In genomic region chr16:71808593-71809449, GRCh38 we compare ENCODE assay signal across 1 cellular context.
TF ChIP-seq lines count a peak whose summit lies in the region.

AP1G1 (minus strand) TSS chr16:71808834; CDS start chr16:71789479, 19,355 bp downstream.

TF ChIP-seq in HEK293, 187 proteins besides CTCF, POLR2A, EP300 and RAD21 (continued from another document and continues in another):
- TF ChIP-seq PRDM2 (tag by site-specific recombination; IDR thresholded peaks at IDR 0.05; ENCODE audit: borderline replicate concordance): no peak
- TF ChIP-seq ZBTB44 (tag by site-specific recombination; IDR thresholded peaks at IDR 0.05): peak; percentile 5; the same call in 1 of the 2 replicates
- no peak for TF ChIP-seq ZNF530 (tag by site-specific recombination; IDR thresholded peaks at IDR 0.05; ENCODE audit: low read depth)
- TF ChIP-seq EGR2 (tag by site-specific recombination; IDR thresholded peaks at IDR 0.05; ENCODE audit: low read depth): peak; percentile 66
- no peak for TF ChIP-seq ZNF549 (tag by site-specific recombination; IDR thresholded peaks at IDR 0.05)
- no peak for TF ChIP-seq ZNF514 (tag by site-specific recombination; IDR thresholded peaks at IDR 0.05)
- peak; percentile 99 for TF ChIP-seq ZEB2 (tag by site-specific recombination; IDR thresholded peaks at IDR 0.05)
- peak; percentile 42; the same call in 1 of the 2 replicates for TF ChIP-seq ZIC2 (tag by site-specific recombination; IDR thresholded peaks at IDR 0.05)
- TF ChIP-seq ZNF561 (tag by site-specific recombination; IDR thresholded peaks at IDR 0.05; ENCODE audit: borderline replicate concordance): peak; percentile 98
- 0 out of 2 replicates have a peak, but pooled peaks have one; percentile 31 for TF ChIP-seq TSHZ1 (tag by site-specific recombination; IDR thresholded peaks at IDR 0.05; ENCODE audit: borderline replicate concordance)
- no peak for TF ChIP-seq ZNF311 (tag by site-specific recombination; IDR thresholded peaks at IDR 0.05; ENCODE audit: borderline replicate concordance)
- no peak for TF ChIP-seq HOXA7 (CRISPR knock-in tag; IDR thresholded peaks at IDR 0.05; ENCODE audit: borderline replicate concordance)
- peak; percentile 82 for TF ChIP-seq PATZ1 (tag by site-specific recombination; IDR thresholded peaks at IDR 0.05)
- no peak for TF ChIP-seq ZNF302 (tag by site-specific recombination; IDR thresholded peaks at IDR 0.05; ENCODE audit: low read depth)
- no peak for TF ChIP-seq ZNF776 (tag by site-specific recombination; IDR thresholded peaks at IDR 0.05; ENCODE audit: borderline replicate concordance)
- TF ChIP-seq IKZF3 (tag by site-specific recombination; IDR thresholded peaks at IDR 0.05): peak; percentile 31; the same call in 1 of the 2 replicates
- TF ChIP-seq ZNF280D (tag by site-specific recombination; IDR thresholded peaks at IDR 0.05): peak; percentile 60; the same call in 1 of the 2 replicates
- TF ChIP-seq ZNF677 (tag by site-specific recombination; IDR thresholded peaks at IDR 0.05): no peak
- TF ChIP-seq ZNF398 (tag by site-specific recombination; IDR thresholded peaks at IDR 0.05): peak; percentile 96
- peak; percentile 92 for TF ChIP-seq ZNF501 (tag by site-specific recombination; IDR thresholded peaks at IDR 0.05)
- TF ChIP-seq ZNF416 (tag by site-specific recombination; IDR thresholded peaks at IDR 0.05): 0 out of 2 replicates have a peak, but pooled peaks have one; percentile 39
- TF ChIP-seq ZFP69B (tag by site-specific recombination; IDR thresholded peaks at IDR 0.05): peak; percentile 79
- TF ChIP-seq ZNF664 (tag by site-specific recombination; IDR thresholded peaks at IDR 0.05): peak; percentile 84
- peak; percentile 70 for TF ChIP-seq ZNF341 (tag by site-specific recombination; IDR thresholded peaks at IDR 0.05; ENCODE audit: low read depth)
- TF ChIP-seq ZNF510 (tag by site-specific recombination; IDR thresholded peaks at IDR 0.05; ENCODE audit: insufficient replicate concordance): no peak
- TF ChIP-seq ZNF704 (tag by site-specific recombination; IDR thresholded peaks at IDR 0.05): no peak
- TF ChIP-seq OVOL3 (tag by site-specific recombination; IDR thresholded peaks at IDR 0.05): peak; percentile 97
- TF ChIP-seq TRIM28 (IDR thresholded peaks at IDR 0.05; ENCODE audit: borderline replicate concordance, low read length): peak; percentile 82
- peak; percentile 88 for TF ChIP-seq ZNF843 (tag by site-specific recombination; IDR thresholded peaks at IDR 0.05)
- no peak for TF ChIP-seq ZNF585B (tag by site-specific recombination; IDR thresholded peaks at IDR 0.05)
- TF ChIP-seq ZFP3 (tag by site-specific recombination; IDR thresholded peaks at IDR 0.05; ENCODE audit: low read depth): no peak
- TF ChIP-seq ZNF792 (tag by site-specific recombination; IDR thresholded peaks at IDR 0.05): peak; percentile 47; the same call in 1 of the 2 replicates
- peak; percentile 100 for TF ChIP-seq ZXDB (tag by site-specific recombination; IDR thresholded peaks at IDR 0.05)
- no peak for TF ChIP-seq SALL2 (tag by site-specific recombination; IDR thresholded peaks at IDR 0.05; ENCODE audit: borderline replicate concordance)
- TF ChIP-seq ZNF626 (tag by site-specific recombination; IDR thresholded peaks at IDR 0.05): peak; percentile 64; the same call in 1 of the 2 replicates
- TF ChIP-seq KLF10 (tag by site-specific recombination; IDR thresholded peaks at IDR 0.05): 0 out of 2 replicates have a peak, but pooled peaks have one; percentile 24
- TF ChIP-seq ZNF24 (tag by site-specific recombination; IDR thresholded peaks at IDR 0.05): peak; percentile 93
- peak; percentile 90 for TF ChIP-seq ZNF660 (tag by site-specific recombination; IDR thresholded peaks at IDR 0.05)
- 0 out of 2 replicates have a peak, but pooled peaks have one; percentile 25 for TF ChIP-seq ZNF133 (tag by site-specific recombination; IDR thresholded peaks at IDR 0.05)
- no peak for TF ChIP-seq ZNF175 (tag by site-specific recombination; IDR thresholded peaks at IDR 0.05)
- TF ChIP-seq GLI4 (tag by site-specific recombination; IDR thresholded peaks at IDR 0.05): peak; percentile 51; the same call in 1 of the 2 replicates
- peak; percentile 98 for TF ChIP-seq ZNF391 (tag by site-specific recombination; IDR thresholded peaks at IDR 0.05; ENCODE audit: borderline replicate concordance, low read depth)
- peak; percentile 57; the same call in 1 of the 2 replicates for TF ChIP-seq ZSCAN30 (tag by site-specific recombination; IDR thresholded peaks at IDR 0.05)
- TF ChIP-seq ZBTB21 (tag by site-specific recombination; IDR thresholded peaks at IDR 0.05): peak; percentile 98
